29 cellular contexts compared by ENCODE assay signal in the genomic region with DNA sequence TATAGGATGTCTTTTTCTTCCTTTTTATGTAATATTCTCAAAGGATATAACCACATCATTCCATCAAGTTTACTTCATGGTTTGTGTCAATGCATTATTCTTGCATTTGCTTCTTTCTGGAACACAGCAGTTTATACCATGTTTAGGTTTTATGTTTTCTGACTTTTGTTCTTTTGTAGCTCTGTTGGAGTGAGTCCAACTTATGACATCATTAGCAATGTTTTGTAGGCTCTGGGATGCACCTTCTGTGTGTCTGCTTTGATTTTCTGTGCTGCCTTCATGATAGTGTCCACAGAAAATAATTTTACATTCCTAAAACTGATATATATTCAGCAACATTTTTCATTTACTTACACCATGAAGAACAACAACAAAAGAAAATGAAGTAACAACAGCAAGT.
"Had no signal": no experiment of that assay in that cellular context is flagged by ENCODE, and none has a peak within 500 bp of the region (broad histone marks: within the 10 kb centered on the region; RNA-seq: fewer than 3 reads in every experiment).

No MANE protein-coding gene starts in this region.

- FAIRE-seq: colon, islet of Langerhans had no signal

- H3K27me3 ChIP-seq: dorsolateral prefrontal cortex, esophagus squamous epithelium, gastroesophageal sphincter, spleen, testis, vagina had no signal

- H3K9me3 ChIP-seq: esophagus squamous epithelium, gastroesophageal sphincter, spleen, testis, vagina had no signal

- H3K4me3 Mint-ChIP-seq: activated B cell treated with CpG ODN at 0.5 μM for 24 hours; activated CD4-positive, alpha-beta T cell treated with anti-CD3 and anti-CD28 coated beads for 36 hours; activated naive CD4-positive, alpha-beta T cell treated with anti-CD3 and anti-CD28 coated beads, Interleukin-2, amount 10 ng/mL, durations not matched to agents 7 days and 5 days; activated naive CD8-positive, alpha-beta T cell treated with anti-CD3 and anti-CD28 coated beads, Interleukin-2, amount 50 U/mL, for 24 hours; activated T-cell treated with anti-CD3 and anti-CD28 coated beads, Interleukin-2, amount 50 U/mL, for 4 hours; brain; effector memory CD8-positive, alpha-beta T cell; natural killer cell had no signal

- H3K4me1 ChIP-seq: esophagus squamous epithelium, gastroesophageal sphincter, spleen, testis, vagina had no signal

- H3K27me3 Mint-ChIP-seq: activated B cell treated with CpG ODN at 0.5 μM for 24 hours; activated CD4-positive, alpha-beta T cell treated with anti-CD3 and anti-CD28 coated beads for 36 hours; activated naive CD8-positive, alpha-beta T cell treated with anti-CD3 and anti-CD28 coated beads, Interleukin-2, amount 50 U/mL, for 24 hours; progenitor cell of endocrine pancreas had no signal

- H3K36me3 ChIP-seq: esophagus squamous epithelium, gastroesophageal sphincter, spleen, vagina had no signal

- DNase-seq: activated B cell treated with CpG ODN at 0.5 μM for 24 hours; activated CD4-positive, alpha-beta T cell treated with anti-CD3 and anti-CD28 coated beads for 36 hours; activated CD4-positive, alpha-beta T cell treated with anti-CD3 and anti-CD28 coated beads, Interleukin-2, amount 50 U/mL, for 4 hours; activated CD8-positive, alpha-beta memory T cell treated with anti-CD3 and anti-CD28 coated beads, Interleukin-2, amount 50 U/mL, for 48 hours; activated effector memory CD4-positive, alpha-beta T cell treated with Interleukin-2 at 50 U/mL for 16 hours; activated naive CD4-positive, alpha-beta T cell treated with anti-CD3 and anti-CD28 coated beads, Interleukin-2, amount 10 ng/mL, durations not matched to agents 7 days and 5 days; activated naive CD8-positive, alpha-beta T cell treated with anti-CD3 and anti-CD28 coated beads, Interleukin-2, amount 50 U/mL, for 24 hours; activated T-cell treated with anti-CD3 and anti-CD28 coated beads, Interleukin-2, amount 50 U/mL, for 4 hours; anterior cingulate cortex; dorsolateral prefrontal cortex; effector memory CD8-positive, alpha-beta T cell; esophagus squamous epithelium; head of caudate nucleus; hypothalamus; left ventricle myocardium superior; mammary epithelial cell; midbrain; natural killer cell; retina; spleen; stimulated activated CD4-positive, alpha-beta T cell treated with anti-CD3 and anti-CD28 coated beads, Interleukin-4, amount 100 ng/mL, for 1 hour; T1000; testis had no signal

- H3K27ac ChIP-seq: dorsolateral prefrontal cortex, esophagus squamous epithelium, gastroesophageal sphincter, spleen, testis, vagina had no signal

- H3K9me3 Mint-ChIP-seq: activated B cell treated with CpG ODN at 0.5 μM for 24 hours; activated naive CD4-positive, alpha-beta T cell treated with anti-CD3 and anti-CD28 coated beads, Interleukin-2, amount 10 ng/mL, durations not matched to agents 7 days and 5 days; activated naive CD8-positive, alpha-beta T cell treated with anti-CD3 and anti-CD28 coated beads, Interleukin-2, amount 50 U/mL, for 24 hours; activated T-cell treated with anti-CD3 and anti-CD28 coated beads, Interleukin-2, amount 50 U/mL, for 4 hours; effector memory CD8-positive, alpha-beta T cell; natural killer cell had no signal

- ATAC-seq: activated CD4-positive, alpha-beta T cell treated with anti-CD3 and anti-CD28 coated beads for 36 hours; activated naive CD8-positive, alpha-beta T cell treated with anti-CD3 and anti-CD28 coated beads, Interleukin-2, amount 50 U/mL, for 24 hours; activated T-cell treated with anti-CD3 and anti-CD28 coated beads, Interleukin-2, amount 50 U/mL, for 4 hours; effector memory CD8-positive, alpha-beta T cell; gastroesophageal sphincter; left ventricle myocardium superior; natural killer cell had no signal

- H3K4me3 ChIP-seq: dorsolateral prefrontal cortex, esophagus squamous epithelium, gastroesophageal sphincter, spleen, testis, vagina had no signal

- H3K36me3 Mint-ChIP-seq: activated naive CD4-positive, alpha-beta T cell treated with anti-CD3 and anti-CD28 coated beads, Interleukin-2, amount 10 ng/mL, durations not matched to agents 7 days and 5 days; brain; natural killer cell had no signal

- H3K4me1 Mint-ChIP-seq: activated B cell treated with CpG ODN at 0.5 μM for 24 hours; activated CD4-positive, alpha-beta T cell treated with anti-CD3 and anti-CD28 coated beads for 36 hours; activated naive CD4-positive, alpha-beta T cell treated with anti-CD3 and anti-CD28 coated beads, Interleukin-2, amount 10 ng/mL, durations not matched to agents 7 days and 5 days; activated naive CD8-positive, alpha-beta T cell treated with anti-CD3 and anti-CD28 coated beads, Interleukin-2, amount 50 U/mL, for 24 hours; natural killer cell had no signal

- H3K27ac Mint-ChIP-seq: activated B cell treated with CpG ODN at 0.5 μM for 24 hours; activated CD4-positive, alpha-beta T cell treated with anti-CD3 and anti-CD28 coated beads for 36 hours; activated naive CD4-positive, alpha-beta T cell treated with anti-CD3 and anti-CD28 coated beads, Interleukin-2, amount 10 ng/mL, durations not matched to agents 7 days and 5 days; activated naive CD8-positive, alpha-beta T cell treated with anti-CD3 and anti-CD28 coated beads, Interleukin-2, amount 50 U/mL, for 24 hours; brain; effector memory CD8-positive, alpha-beta T cell; natural killer cell; progenitor cell of endocrine pancreas had no signal
